ENCODE assay signal across 16 cellular contexts in the genomic region with DNA sequence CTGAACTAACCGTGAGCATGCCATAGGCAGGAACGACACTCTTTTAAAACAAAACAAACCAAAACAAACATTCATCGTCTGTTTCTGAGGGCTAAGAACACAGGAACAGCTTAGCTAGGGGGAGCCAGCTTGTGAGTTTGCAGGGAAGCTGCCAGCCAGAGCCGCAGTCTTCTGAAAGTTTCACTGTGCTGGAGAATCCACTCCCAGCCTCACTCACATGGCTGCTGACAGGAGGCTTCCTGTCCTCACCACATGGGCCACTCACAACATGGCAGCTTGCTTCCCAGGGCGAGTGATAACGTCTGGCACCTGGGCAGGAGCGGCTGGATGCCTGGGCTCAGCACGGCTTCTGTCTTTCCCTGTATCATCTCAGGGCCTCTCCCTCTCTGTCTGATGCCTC.
DNase-seq lines count a peak whose midpoint lies in the region; ATAC-seq and TF ChIP-seq lines count a peak whose summit lies in the region.
"Had no signal": no experiment of that assay in that cellular context is flagged by ENCODE, and none has a peak within 500 bp of the region (broad histone marks: within the 10 kb centered on the region; RNA-seq: fewer than 3 reads in every experiment).

No MANE protein-coding gene starts in this region.

- H3K4me3 ChIP-seq in SK-N-SH (ENCODE audit: low read depth in 2 of 2, low read length in 1 of 2) (no peak overlapping the region), MG63 (no peak overlapping the region), mesenchymal stem cell (ENCODE audit: insufficient read depth in 1 of 2, low read depth in 1 of 2, low read length in 2 of 2) (no peak overlapping the region), thyroid gland (replicated peaks in 1 of 3) (no peak overlapping the region), left lung (no peak overlapping the region)
- H3K4me3 ChIP-seq: BLaER1, HAP-1 had no signal

- CTCF ChIA-PET in SK-N-SH (lab: Yijun Ruan, JAX), result no interaction called here

- H3K36me3 ChIP-seq in SK-N-SH (replicated peaks in 1 of 2; ENCODE audit: control insufficient read depth in 1 of 2, insufficient read depth in 2 of 2, low read length in 1 of 2) (no peaks in the 10 kb centered on the region), MG63 (no peaks in the 10 kb centered on the region), mesenchymal stem cell (ENCODE audit: control insufficient read depth in 1 of 2, insufficient read depth in 2 of 2, low read depth in 1 of 2, low read length in 2 of 2) (no peaks in the 10 kb centered on the region), thyroid gland (no peaks in the 10 kb centered on the region), left lung (no peaks in the 10 kb centered on the region)
- H3K36me3 ChIP-seq: BLaER1, HAP-1 had no signal

- ATAC-seq in SK-N-SH treated with all-trans-retinoic acid at 6 μM for 48 hours (peak; percentile 54; the same call in 2 of the 3 replicates), HG03342 (IDR thresholded peaks at IDR 0.05; ENCODE audit: unreplicated experiment) (no peak), HG03442 (IDR thresholded peaks at IDR 0.05; ENCODE audit: unreplicated experiment) (no peak), left lung (no peak)
- ATAC-seq: HepG2 had no signal

- H3K4ac ChIP-seq in mesenchymal stem cell (ENCODE audit: low read depth in 1 of 2, low read length in 2 of 2), result no peak overlapping the region

- intact Hi-C loops in thyroid gland (cut with DNase I), result no loop called here
- intact Hi-C loops in left lung (cut with DNase I), result no loop called here

- no peak overlapping the region for H3K23ac ChIP-seq in mesenchymal stem cell (ENCODE audit: low read length in 2 of 2)

- no peaks in the 10 kb centered on the region for H3K79me1 ChIP-seq in mesenchymal stem cell (replicated peaks; ENCODE audit: low read length, poor library complexity, severe bottlenecking)

- H4K91ac ChIP-seq in mesenchymal stem cell (ENCODE audit: low read length), result no peak overlapping the region

- H2AFZ ChIP-seq in SK-N-SH (ENCODE audit: low read depth) (no peak overlapping the region), mesenchymal stem cell (ENCODE audit: low read depth, low read length) (no peak overlapping the region)

- TF ChIP-seq EP300 in SK-N-SH (IDR thresholded peaks at IDR 0.05; ENCODE audit: borderline replicate concordance in 1 of 2, low read depth in 1 of 2, low read length in 1 of 2), result no peak

- DNase-seq in SK-N-SH (no peak), MG63 (peak; percentile 3), mesenchymal stem cell (no peak), thyroid gland (peak; percentile 47 to 51), left lung (no peak)
- DNase-seq: 8988T; CD4-positive, alpha-beta memory T cell; DMS53; DND-41; KG1 had no signal

- no peaks in the 10 kb centered on the region for H3K9me2 ChIP-seq in SK-N-SH

- no peak overlapping the region for H2BK120ac ChIP-seq in mesenchymal stem cell (ENCODE audit: low read depth, low read length)

- TF ChIP-seq POLR2A in thyroid gland (IDR thresholded peaks at IDR 0.05), result no peak

- H2BK12ac ChIP-seq in mesenchymal stem cell (ENCODE audit: low read length in 2 of 2), result no peak overlapping the region

- H2BK15ac ChIP-seq in mesenchymal stem cell (ENCODE audit: low read depth, poor library complexity, severe bottlenecking), result no peak overlapping the region

- 4% methylated on average over 4 of the region's 8 CpGs for WGBS in SK-N-SH (ENCODE audit: low lambda C conversion rate)
- WGBS in mesenchymal stem cell, result 58% methylated on average over 8 of the region's 8 CpGs
- 28 to 32% methylated on average over 8 of the region's 8 CpGs for WGBS in thyroid gland, 2 donors

- POLR2A ChIA-PET in SK-N-SH (lab: Yijun Ruan, JAX), result no interaction called here

- H3K9me3 ChIP-seq in SK-N-SH, result no peaks in the 10 kb centered on the region
- no peaks in the 10 kb centered on the region for H3K9me3 ChIP-seq in MG63
- H3K9me3 ChIP-seq in mesenchymal stem cell (ENCODE audit: control insufficient read depth, low read length), result peaks cover 17% of the 10 kb centered on the region
- no peaks in the 10 kb centered on the region for H3K9me3 ChIP-seq in thyroid gland
- H3K9me3 ChIP-seq in left lung, result peaks cover 0 to 11% of the 10 kb centered on the region in 2 donors
- H3K9me3 ChIP-seq: HAP-1 had no signal

- no peaks in the 10 kb centered on the region for H3K79me2 ChIP-seq in SK-N-SH (ENCODE audit: insufficient read depth)

- H4K20me1 ChIP-seq in SK-N-SH (ENCODE audit: insufficient read depth), result no peaks in the 10 kb centered on the region
- H4K20me1 ChIP-seq: BLaER1 had no signal

- H4K8ac ChIP-seq in mesenchymal stem cell (ENCODE audit: low read length), result peak overlapping the region; percentile 17

- H3K4me1 ChIP-seq in SK-N-SH (ENCODE audit: control insufficient read depth in 1 of 2, insufficient read depth in 2 of 2, low read depth in 1 of 2, low read length in 1 of 2) (no peaks in the 10 kb centered on the region), mesenchymal stem cell (ENCODE audit: control insufficient read depth, insufficient read depth, low read depth, low read length) (no peaks in the 10 kb centered on the region), thyroid gland (peaks cover 6 to 8% of the 10 kb centered on the region in 2 donors), left lung (no peaks in the 10 kb centered on the region)
- H3K4me1 ChIP-seq: HAP-1 had no signal

- TF ChIP-seq RAD21 in SK-N-SH (IDR thresholded peaks at IDR 0.05; ENCODE audit: low read length), result no peak

- no peaks in the 10 kb centered on the region for H3K27me3 ChIP-seq in SK-N-SH (ENCODE audit: insufficient read depth)
- peaks cover 20% of the 10 kb centered on the region for H3K27me3 ChIP-seq in MG63
- peaks cover 0 to 10% of the 10 kb centered on the region in 2 experiments for H3K27me3 ChIP-seq in mesenchymal stem cell (ENCODE audit: control insufficient read depth in 1 of 2, insufficient read depth in 1 of 2, low read length in 2 of 2)
- no peaks in the 10 kb centered on the region for H3K27me3 ChIP-seq in thyroid gland
- no peaks in the 10 kb centered on the region for H3K27me3 ChIP-seq in left lung
- H3K27me3 ChIP-seq: BLaER1 had no signal

- no peak overlapping the region for H2AK5ac ChIP-seq in mesenchymal stem cell (ENCODE audit: low read length, severe bottlenecking)

- H3K4me2 ChIP-seq in SK-N-SH, result no peak overlapping the region
- H3K4me2 ChIP-seq in mesenchymal stem cell (ENCODE audit: low read length, poor library complexity, severe bottlenecking), result no peak overlapping the region
- H3K4me2 ChIP-seq: BLaER1 had no signal

- no peak overlapping the region for H3K18ac ChIP-seq in mesenchymal stem cell (ENCODE audit: low read depth in 1 of 2, low read length in 2 of 2)

- no peak overlapping the region for H3K14ac ChIP-seq in mesenchymal stem cell (ENCODE audit: low read length in 2 of 2)

- H3K27ac ChIP-seq in SK-N-SH (ENCODE audit: low read depth in 2 of 2, low read length in 1 of 2) (no peak overlapping the region), mesenchymal stem cell (ENCODE audit: low read length, poor library complexity, severe bottlenecking) (no peak overlapping the region), thyroid gland (no peak overlapping the region), left lung (no peak overlapping the region)
- H3K27ac ChIP-seq: BLaER1 had no signal

- TF ChIP-seq CTCF in SK-N-SH (IDR thresholded peaks at IDR 0.05), result no peak
- peak in 1 of 6 experiments; percentile 6 for TF ChIP-seq CTCF in thyroid gland (IDR thresholded peaks at IDR 0.05)
- TF ChIP-seq CTCF in left lung (IDR thresholded peaks at IDR 0.05), result no peak

- no peak overlapping the region for H2BK5ac ChIP-seq in mesenchymal stem cell (ENCODE audit: low read depth, low read length, poor library complexity, severe bottlenecking)

- no peak overlapping the region for H3K9ac ChIP-seq in SK-N-SH
- H3K9ac ChIP-seq in mesenchymal stem cell (ENCODE audit: low read length), result no peak overlapping the region
- H3K9ac ChIP-seq: BLaER1 had no signal

- no peaks in the 10 kb centered on the region for H3F3A ChIP-seq in SK-N-SH (replicated peaks; ENCODE audit: insufficient read depth)

TF ChIP-seq in SK-N-SH treated with all-trans-retinoic acid at 6 μM for 48 hours, 23 proteins besides CTCF, POLR2A, EP300 and RAD21:
- TF ChIP-seq ZNF8 (CRISPR knock-in tag; IDR thresholded peaks at IDR 0.05) (no peak), RARB (CRISPR knock-in tag; IDR thresholded peaks at IDR 0.05) (no peak)

TF ChIP-seq in SK-N-SH, 30 proteins besides CTCF, POLR2A, EP300 and RAD21 (continues in another document):
- TF ChIP-seq GABPA (IDR thresholded peaks at IDR 0.05; ENCODE audit: low read depth) (no peak), RXRA (IDR thresholded peaks at IDR 0.05; ENCODE audit: borderline replicate concordance, low read depth) (no peak), TAF1 (IDR thresholded peaks at IDR 0.05; ENCODE audit: borderline replicate concordance, low read depth, low read length) (no peak), TEAD4 (IDR thresholded peaks at IDR 0.05; ENCODE audit: borderline replicate concordance, insufficient read depth) (no peak), SMC3 (IDR thresholded peaks at IDR 0.05; ENCODE audit: low read depth, low read length) (no peak), YY1 (IDR thresholded peaks at IDR 0.05; ENCODE audit: low read depth) (no peak), FOXJ3 (CRISPR knock-in tag; IDR thresholded peaks at IDR 0.05) (no peak), NFIC (IDR thresholded peaks at IDR 0.05; ENCODE audit: borderline replicate concordance) (no peak), TCF12 (IDR thresholded peaks at IDR 0.05) (no peak), CHD2 (IDR thresholded peaks at IDR 0.05; ENCODE audit: low read length, partially characterized antibody) (no peak), FOSL2 (IDR thresholded peaks at IDR 0.05; ENCODE audit: borderline replicate concordance, low read depth) (no peak), POLR2AphosphoS5 (IDR thresholded peaks at IDR 0.05; ENCODE audit: low read depth, low read length) (no peak), JUND (IDR thresholded peaks at IDR 0.05) (no peak)
- TF ChIP-seq, protein P1, sequence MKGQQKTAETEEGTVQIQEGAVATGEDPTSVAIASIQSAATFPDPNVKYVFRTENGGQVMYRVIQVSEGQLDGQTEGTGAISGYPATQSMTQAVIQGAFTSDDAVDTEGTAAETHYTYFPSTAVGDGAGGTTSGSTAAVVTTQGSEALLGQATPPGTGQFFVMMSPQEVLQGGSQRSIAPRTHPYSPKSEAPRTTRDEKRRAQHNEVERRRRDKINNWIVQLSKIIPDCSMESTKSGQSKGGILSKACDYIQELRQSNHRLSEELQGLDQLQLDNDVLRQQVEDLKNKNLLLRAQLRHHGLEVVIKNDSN (IDR thresholded peaks at IDR 0.05; ENCODE audit: borderline replicate concordance, low read depth), result no peak
- TF ChIP-seq, protein P2, sequence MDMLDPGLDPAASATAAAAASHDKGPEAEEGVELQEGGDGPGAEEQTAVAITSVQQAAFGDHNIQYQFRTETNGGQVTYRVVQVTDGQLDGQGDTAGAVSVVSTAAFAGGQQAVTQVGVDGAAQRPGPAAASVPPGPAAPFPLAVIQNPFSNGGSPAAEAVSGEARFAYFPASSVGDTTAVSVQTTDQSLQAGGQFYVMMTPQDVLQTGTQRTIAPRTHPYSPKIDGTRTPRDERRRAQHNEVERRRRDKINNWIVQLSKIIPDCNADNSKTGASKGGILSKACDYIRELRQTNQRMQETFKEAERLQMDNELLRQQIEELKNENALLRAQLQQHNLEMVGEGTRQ (IDR thresholded peaks at IDR 0.05; ENCODE audit: borderline replicate concordance, low read depth, low read length), result no peak

Comparison
In these comparisons a context has a peak if more than half of its experiments do, and no peak if none do; other contexts are left out.
1. DNase-seq: peak in MG63 (single experiment) and thyroid gland (2 of 2); none in SK-N-SH (single experiment), mesenchymal stem cell (single experiment) and left lung (0 of 2).